In the genomic region with DNA sequence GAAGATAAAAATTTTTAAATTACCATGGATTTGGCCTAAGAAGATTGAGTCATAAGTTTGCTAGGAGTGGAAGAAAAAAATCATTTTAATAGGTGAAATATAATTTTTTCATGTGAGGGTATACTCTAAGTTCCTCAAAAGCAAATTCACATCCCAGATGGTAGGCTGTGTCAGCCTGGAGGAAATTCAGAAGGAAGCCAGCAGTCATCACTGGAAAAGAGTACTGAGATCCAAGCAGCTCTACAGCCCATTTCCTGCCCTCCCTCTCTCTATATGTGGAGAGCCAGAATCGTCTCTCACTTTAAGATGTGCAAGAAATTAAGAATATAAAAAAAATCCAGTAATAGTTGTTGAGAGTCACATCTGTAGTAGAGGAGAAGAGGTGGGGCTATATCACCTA, we compare ENCODE assay signal across 27 cellular contexts.
"Had no signal": no experiment of that assay in that cellular context is flagged by ENCODE, and none has a peak within 500 bp of the region (broad histone marks: within the 10 kb centered on the region; RNA-seq: fewer than 3 reads in every experiment).

No MANE protein-coding gene starts in this region.

- H3K9ac ChIP-seq: neural progenitor cell had no signal

- H3K9me3 Mint-ChIP-seq: mesothelial cell of epicardium, nephron progenitor cell, neural progenitor cell had no signal

- H3K27me3 ChIP-seq: neural progenitor cell, neutrophil, ovary, right atrium auricular region, right lobe of liver, stomach, testis, thyroid gland, transverse colon, upper lobe of left lung, vagina had no signal

- H3K4me2 ChIP-seq: neural progenitor cell had no signal

- H2AFZ ChIP-seq: neural progenitor cell had no signal

- H3K4me3 Mint-ChIP-seq: mesothelial cell of epicardium; naive B cell; natural killer cell; nephron progenitor cell; neural progenitor cell; stimulated activated naive B cell treated with anti-CD40 and anti-IgM and Interleukin-4, amounts not matched to agents 10 μg/mL and 1 μg/mL and 100 μg/mL, for 72 hours had no signal

- H3K27ac ChIP-seq: left ventricle myocardium inferior, neural progenitor cell, neutrophil, ovary, right atrium auricular region, right lobe of liver, stomach, testis, thyroid gland, transverse colon, upper lobe of left lung, vagina had no signal

- ATAC-seq: natural killer cell; right lobe of liver; stimulated activated naive B cell treated with anti-CD40 and anti-IgM and Interleukin-4, amounts not matched to agents 10 μg/mL and 1 μg/mL and 100 μg/mL, for 72 hours; stimulated activated naive CD8-positive, alpha-beta T cell treated with anti-CD3 and anti-CD28 coated beads, Interleukin-15, Interleukin-2, amounts not matched to agents 100 U/mL and 50 U/mL, for 24 hours had no signal

- H3K4me1 Mint-ChIP-seq: naive B cell; natural killer cell; stimulated activated naive B cell treated with anti-CD40 and anti-IgM and Interleukin-4, amounts not matched to agents 10 μg/mL and 1 μg/mL and 100 μg/mL, for 72 hours had no signal

- H3K36me3 Mint-ChIP-seq: mesothelial cell of epicardium; naive B cell; neural progenitor cell; stimulated activated naive B cell treated with anti-CD40 and anti-IgM and Interleukin-4, amounts not matched to agents 10 μg/mL and 1 μg/mL and 100 μg/mL, for 72 hours had no signal

- DNase-seq: islet precursor cell; left ventricle myocardium inferior; mesendoderm; naive B cell; natural killer cell; nephron progenitor cell; occipital lobe; ovary; right lobe of liver; stimulated activated CD4-positive, alpha-beta T cell treated with anti-CD3 and anti-CD28 coated beads, Interleukin-12 subunit alpha, Interleukin-12 subunit beta, amount 100 ng/mL, for 4 hours; stimulated activated CD4-positive, alpha-beta T cell treated with anti-CD3 and anti-CD28 coated beads, Interleukin-15, amount 100 ng/mL, for 24 hours; stimulated activated CD4-positive, alpha-beta T cell treated with anti-CD3 and anti-CD28 coated beads, Interleukin-2, amount 100 ng/mL, for 24 hours; stimulated activated CD4-positive, alpha-beta T cell treated with anti-CD3 and anti-CD28 coated beads, Interleukin-4, amount 100 ng/mL, for 1 hour; stimulated activated naive B cell treated with anti-CD40 and anti-IgM and Interleukin-4, amounts not matched to agents 10 μg/mL and 1 μg/mL and 100 μg/mL, for 72 hours; stimulated activated naive CD8-positive, alpha-beta T cell treated with anti-CD3 and anti-CD28 coated beads, Interleukin-15, Interleukin-2, amounts not matched to agents 100 U/mL and 50 U/mL, for 24 hours; stomach; testis; thyroid gland; transverse colon; upper lobe of left lung had no signal

- H3K4me1 ChIP-seq: left ventricle myocardium inferior, neural progenitor cell, right atrium auricular region, right lobe of liver, stomach, testis, thyroid gland, transverse colon, upper lobe of left lung, vagina had no signal

- H3K27ac Mint-ChIP-seq: mesothelial cell of epicardium; naive B cell; natural killer cell; nephron progenitor cell; neural progenitor cell; progenitor cell of endocrine pancreas; stimulated activated naive B cell treated with anti-CD40 and anti-IgM and Interleukin-4, amounts not matched to agents 10 μg/mL and 1 μg/mL and 100 μg/mL, for 72 hours had no signal

- H3K9me3 ChIP-seq: left ventricle myocardium inferior, neutrophil, ovary, right atrium auricular region, right lobe of liver, stomach, testis, thyroid gland, transverse colon, upper lobe of left lung, vagina had no signal

- H3K36me3 ChIP-seq: left ventricle myocardium inferior, neural progenitor cell, neutrophil, ovary, right atrium auricular region, right lobe of liver, stomach, thyroid gland, transverse colon, upper lobe of left lung, vagina had no signal

- H3K27me3 Mint-ChIP-seq: naive B cell; stimulated activated naive B cell treated with anti-CD40 and anti-IgM and Interleukin-4, amounts not matched to agents 10 μg/mL and 1 μg/mL and 100 μg/mL, for 72 hours had no signal

- H3K4me3 ChIP-seq: left ventricle myocardium inferior, lung, neural progenitor cell, ovary, right atrium auricular region, right lobe of liver, stomach, testis, thyroid gland, transverse colon, upper lobe of left lung, vagina had no signal
